Comparison of ENCODE assay signal across 29 cellular contexts in genomic region chr3:77746892-77747291, GRCh38.
DNase-seq lines count a peak whose midpoint lies in the region; ATAC-seq and TF ChIP-seq lines count a peak whose summit lies in the region.
"Had no signal": no experiment of that assay in that cellular context is flagged by ENCODE, and none has a peak within 500 bp of the region (broad histone marks: within the 10 kb centered on the region; RNA-seq: fewer than 3 reads in every experiment).

No MANE protein-coding gene starts in this region.

- ATAC-seq in GM21717 (IDR thresholded peaks at IDR 0.05; ENCODE audit: unreplicated experiment), result peak; percentile 63
- ATAC-seq in HG02571 (IDR thresholded peaks at IDR 0.05; ENCODE audit: unreplicated experiment), result no peak
- ATAC-seq: A549; CD8-positive, alpha-beta T cell; K562 had no signal

- H3K9me2 ChIP-seq in MM.1S (replicated peaks; ENCODE audit: insufficient read depth, low read length), result no peaks in the 10 kb centered on the region

- H3K9ac ChIP-seq in MM.1S (ENCODE audit: low read length), result no peak overlapping the region
- no peak overlapping the region for H3K9ac ChIP-seq in OCI-LY3 (ENCODE audit: low read length)
- H3K9ac ChIP-seq in smooth muscle cell (ENCODE audit: low read depth), result no peak overlapping the region
- H3K9ac ChIP-seq: GM23248 had no signal

- H3K27ac ChIP-seq in MM.1S (ENCODE audit: low read length), result no peak overlapping the region
- no peak overlapping the region for H3K27ac ChIP-seq in OCI-LY3 (ENCODE audit: low read length)
- H3K27ac ChIP-seq in smooth muscle cell (ENCODE audit: low read depth), result no peak overlapping the region
- H3K27ac ChIP-seq: A549, GM23248, PC-9, SJSA1 had no signal

- TF ChIP-seq CTCF in MM.1S (IDR thresholded peaks at IDR 0.05; ENCODE audit: low read length) (no peak), OCI-LY3 (IDR thresholded peaks at IDR 0.05; ENCODE audit: low read depth, low read length) (no peak), smooth muscle cell (IDR thresholded peaks at IDR 0.05; ENCODE audit: borderline replicate concordance, insufficient read depth, poor library complexity, severe bottlenecking) (no peak)

- DNase-seq in MM.1S (peak; percentile 83), smooth muscle cell (lab: John Stamatoyannopoulos, UW; ENCODE audit: unreplicated experiment) (no peak), NCI-H1048 (lab: John Stamatoyannopoulos, UW) (no peak), DMS153 treated with DMSO at 0.1 percent for 48 hours (lab: John Stamatoyannopoulos, UW; ENCODE audit: unreplicated experiment) (no peak)
- DNase-seq: AML-193; C1 segment of cervical spinal cord; Caco-2; CD8-positive, alpha-beta T cell; DMS79; EL; GDM1; GM23248; H7; NCI-H1105; NCI-H146; NCI-H1930; NCI-H2107; NCI-H446; NCI-H524 treated with DMSO at 0.1 percent for 48 hours; NCI-H82; PC-9; Right ventricle myocardium superior; T-helper 2 cell had no signal

- H3K27me3 ChIP-seq in MM.1S (replicated peaks; ENCODE audit: insufficient read depth, low read length) (no peaks in the 10 kb centered on the region), OCI-LY3 (ENCODE audit: low read depth, low read length) (no peaks in the 10 kb centered on the region), smooth muscle cell (ENCODE audit: low read depth) (no peaks in the 10 kb centered on the region)
- H3K27me3 ChIP-seq: SJSA1 had no signal

- H2AFZ ChIP-seq in MM.1S (ENCODE audit: low read length) (no peak overlapping the region), OCI-LY3 (ENCODE audit: low read depth, low read length) (no peak overlapping the region), smooth muscle cell (ENCODE audit: low read depth) (peak overlapping the region; percentile 1)
- H2AFZ ChIP-seq: GM23248, PC-9 had no signal

- H4K20me1 ChIP-seq in MM.1S (ENCODE audit: insufficient read depth, low read length) (no peaks in the 10 kb centered on the region), OCI-LY3 (ENCODE audit: insufficient read depth, low read length) (no peaks in the 10 kb centered on the region), smooth muscle cell (ENCODE audit: low read depth) (no peaks in the 10 kb centered on the region)

- no peak overlapping the region for H3K4me2 ChIP-seq in MM.1S (ENCODE audit: low read depth, low read length)
- H3K4me2 ChIP-seq in OCI-LY3 (ENCODE audit: low read length), result peak overlapping the region; percentile 23; the same call in 1 of the 2 replicates
- H3K4me2 ChIP-seq in smooth muscle cell, result no peak overlapping the region
- H3K4me2 ChIP-seq: A549, PC-9 had no signal

- no peaks in the 10 kb centered on the region; the same call in 1 of the 2 replicates for H3K4me1 ChIP-seq in MM.1S (ENCODE audit: low read length)
- H3K4me1 ChIP-seq in OCI-LY3 (ENCODE audit: low read length), result peaks cover 20% of the 10 kb centered on the region
- no peaks in the 10 kb centered on the region for H3K4me1 ChIP-seq in smooth muscle cell (ENCODE audit: low read depth)
- H3K4me1 ChIP-seq: A549, Caco-2, SJSA1 had no signal

- H3K4me3 ChIP-seq in MM.1S (ENCODE audit: low read length) (no peak overlapping the region), OCI-LY3 (ENCODE audit: low read length) (no peak overlapping the region), smooth muscle cell (no peak overlapping the region)
- H3K4me3 ChIP-seq: A549, GM23248, K562, PC-9, SJSA1 had no signal

- H3K36me3 ChIP-seq in MM.1S (replicated peaks; ENCODE audit: insufficient read depth, low read length), result no peaks in the 10 kb centered on the region
- no peaks in the 10 kb centered on the region for H3K36me3 ChIP-seq in OCI-LY3 (replicated peaks; ENCODE audit: low read depth, low read length)
- H3K36me3 ChIP-seq in smooth muscle cell (ENCODE audit: low read depth), result no peaks in the 10 kb centered on the region
- H3K36me3 ChIP-seq: SJSA1 had no signal

- no peaks in the 10 kb centered on the region for H3K79me2 ChIP-seq in MM.1S (ENCODE audit: low read length)
- no peaks in the 10 kb centered on the region for H3K79me2 ChIP-seq in OCI-LY3 (ENCODE audit: low read length)
- no peaks in the 10 kb centered on the region for H3K79me2 ChIP-seq in smooth muscle cell (ENCODE audit: low read depth)

- no peaks in the 10 kb centered on the region; the same call in 1 of the 2 replicates for H3F3A ChIP-seq in MM.1S (ENCODE audit: insufficient read depth, low read length)
- H3F3A ChIP-seq in smooth muscle cell (ENCODE audit: low read depth), result no peaks in the 10 kb centered on the region

- H3K9me3 ChIP-seq in MM.1S (replicated peaks; ENCODE audit: insufficient read depth, low read length), result no peaks in the 10 kb centered on the region
- no peaks in the 10 kb centered on the region for H3K9me3 ChIP-seq in OCI-LY3 (ENCODE audit: insufficient read depth, low read length)
- H3K9me3 ChIP-seq in smooth muscle cell (replicated peaks; ENCODE audit: low read depth), result no peaks in the 10 kb centered on the region
- H3K9me3 ChIP-seq: A549, Caco-2, SJSA1 had no signal
